Comparison of ENCODE assay signal across 15 cellular contexts in the genomic region with DNA sequence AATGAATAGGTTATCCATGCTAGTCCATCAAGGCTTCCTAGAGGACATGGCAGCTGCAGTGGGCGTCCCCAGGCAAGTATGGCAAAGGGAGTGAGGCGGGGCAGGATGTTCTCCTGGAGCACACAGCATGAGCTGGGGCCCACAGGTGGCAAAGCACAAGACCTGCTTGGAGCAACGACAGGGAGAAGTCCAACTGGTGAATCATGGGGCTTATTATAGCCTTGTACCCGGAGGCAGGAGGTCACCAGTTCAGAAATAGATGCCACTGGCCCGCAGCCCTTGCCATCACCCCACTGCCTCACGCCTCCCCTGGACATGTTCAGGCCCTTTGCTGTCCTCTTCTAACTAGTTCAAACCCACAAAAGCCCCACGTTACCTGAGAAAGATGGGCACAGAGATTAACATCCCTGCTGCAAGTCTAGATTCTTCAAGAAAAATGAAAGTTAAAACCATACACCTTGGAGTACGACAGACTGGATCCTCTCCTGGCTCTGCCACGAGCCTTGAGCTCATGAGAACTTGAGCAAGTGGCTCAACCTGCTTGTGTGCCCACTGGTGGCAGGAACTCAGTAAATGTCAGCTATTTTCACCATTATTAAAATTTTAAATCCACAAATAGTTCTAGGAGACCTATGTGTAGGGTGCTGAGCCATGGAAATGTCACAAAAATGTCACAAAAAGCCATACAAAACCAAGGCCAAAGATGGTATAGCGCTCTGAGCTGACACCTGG. TPM values are rescaled to one million over a fixed set of nuclear protein-coding genes. Genes with fewer than 3 reads are reported as not detected.
A peak's percentile ranks its signal among the peaks of the same experiment; 100 is the strongest.
DNase-seq lines count a peak whose midpoint lies in the region; TF ChIP-seq lines count a peak whose summit lies in the region.
"Had no signal": no experiment of that assay in that cellular context is flagged by ENCODE, and none has a peak within 500 bp of the region (broad histone marks: within the 10 kb centered on the region; RNA-seq: fewer than 3 reads in every experiment).

No MANE protein-coding gene starts in this region.

- no peaks in the 10 kb centered on the region for H3K79me2 ChIP-seq in H9 (ENCODE audit: insufficient read depth, low read length)

- H3K9me3 ChIP-seq in H9 (ENCODE audit: control insufficient read depth, low read depth, low read length) (no peaks in the 10 kb centered on the region), neuronal stem cell (replicated peaks in 1 of 2; ENCODE audit: control insufficient read depth in 2 of 2, insufficient read depth in 1 of 2, low read depth in 1 of 2, low read length in 2 of 2) (no peaks in the 10 kb centered on the region)

- H2BK12ac ChIP-seq in H9 (ENCODE audit: insufficient read length, low read depth, low read length) (no peak overlapping the region), neuronal stem cell (ENCODE audit: low read length) (no peak overlapping the region)

- no peak overlapping the region for H4K5ac ChIP-seq in H9 (ENCODE audit: insufficient read length, low read depth, low read length)

- no peak overlapping the region for H3K4me3 ChIP-seq in fibroblast of villous mesenchyme (ENCODE audit: low read depth, low read length)
- H3K4me3 ChIP-seq in neuronal stem cell (ENCODE audit: low read length in 2 of 2) = no peak overlapping the region
- H3K4me3 ChIP-seq: GM12878, SK-N-MC had no signal

- no peaks in the 10 kb centered on the region for H4K20me1 ChIP-seq in H9 (ENCODE audit: control insufficient read depth, insufficient read depth, insufficient read length)

- peaks cover 19% of the 10 kb centered on the region for H3K27me3 Mint-ChIP-seq in H9 (ENCODE audit: low read depth)
- H3K27me3 Mint-ChIP-seq: activated naive CD8-positive, alpha-beta T cell had no signal

- no peaks in the 10 kb centered on the region for H3K36me3 ChIP-seq in neuronal stem cell (replicated peaks in 1 of 2; ENCODE audit: control insufficient read depth in 2 of 2, insufficient read depth in 2 of 2, low read length in 2 of 2)

- H3K27me3 ChIP-seq in H9 (ENCODE audit: insufficient read depth, low read length) = no peaks in the 10 kb centered on the region
- H3K27me3 ChIP-seq in neuronal stem cell (ENCODE audit: control insufficient read depth in 3 of 3, insufficient read depth in 3 of 3, low read depth in 1 of 3, low read length in 3 of 3) = no peaks in the 10 kb centered on the region

- H3K36me3 Mint-ChIP-seq in H9 (ENCODE audit: insufficient read depth in 1 of 3, low read depth in 3 of 3) = no peaks in the 10 kb centered on the region

- H4K8ac ChIP-seq in H9 (replicated peaks; ENCODE audit: insufficient read length, low read depth, low read length) = no peak overlapping the region
- no peak overlapping the region for H4K8ac ChIP-seq in neuronal stem cell (ENCODE audit: low read depth, low read length)

- TF ChIP-seq CTCF in H9 (conservative IDR thresholded peaks at IDR 0.05) = no peak
- TF ChIP-seq CTCF in fibroblast of villous mesenchyme (IDR thresholded peaks at IDR 0.05; ENCODE audit: insufficient read depth, low read depth, low read length) = peak; percentile 6

- H3K18ac ChIP-seq in H9 (ENCODE audit: insufficient read length, low read depth, low read length) (no peak overlapping the region), neuronal stem cell (ENCODE audit: low read length) (no peak overlapping the region)

- peaks cover 3% of the 10 kb centered on the region; the same call in 1 of the 2 replicates for H3K4me1 ChIP-seq in H9 (ENCODE audit: insufficient read depth, low read length)
- peaks cover 8 to 15% of the 10 kb centered on the region in 2 donors for H3K4me1 ChIP-seq in neuronal stem cell (ENCODE audit: control insufficient read depth in 2 of 2, insufficient read depth in 1 of 2, low read depth in 1 of 2, low read length in 2 of 2)

- H3K27ac Mint-ChIP-seq in H9 = no peak overlapping the region
- H3K27ac Mint-ChIP-seq: activated CD4-positive, alpha-beta T cell treated with anti-CD3 and anti-CD28 coated beads, Interleukin-2, amount 10 ng/mL, durations not matched to agents 7 days and 5 days; activated naive CD8-positive, alpha-beta T cell had no signal

- H3K4me2 ChIP-seq in H9 (ENCODE audit: insufficient read depth, insufficient read length, low read length) (no peak overlapping the region), neuronal stem cell (ENCODE audit: insufficient read depth, low read length, poor library complexity, severe bottlenecking) (no peak overlapping the region)

- H2AK5ac ChIP-seq in H9 (ENCODE audit: insufficient read length, low read length) (no peak overlapping the region), neuronal stem cell (ENCODE audit: low read depth, low read length) (peak overlapping the region; percentile 66)

- no peak overlapping the region for H2BK5ac ChIP-seq in H9 (ENCODE audit: insufficient read length, low read length)
- no peak overlapping the region for H2BK5ac ChIP-seq in neuronal stem cell (ENCODE audit: low read length)

- H3K27ac ChIP-seq in H9 (ENCODE audit: insufficient read length, low read depth, low read length) = no peak overlapping the region
- peak overlapping the region; percentile 22 for H3K27ac ChIP-seq in angular gyrus (ENCODE audit: low read depth, low read length)
- H3K27ac ChIP-seq in neuronal stem cell (replicated peaks; ENCODE audit: low read length) = no peak overlapping the region
- H3K27ac ChIP-seq: SK-N-MC had no signal

- H3T11ph ChIP-seq in H9 (ENCODE audit: low read length) = no peak overlapping the region

- no peaks in the 10 kb centered on the region for H3K23me2 ChIP-seq in H9 (ENCODE audit: insufficient read length, low read depth, low read length, poor library complexity, severe bottlenecking)

- no peak overlapping the region for H2BK20ac ChIP-seq in H9 (ENCODE audit: low read depth, low read length, poor library complexity, severe bottlenecking)

- H3K4me3 Mint-ChIP-seq in H9 = no peak overlapping the region
- H3K4me3 Mint-ChIP-seq: activated CD4-positive, alpha-beta T cell treated with anti-CD3 and anti-CD28 coated beads, Interleukin-2, amount 10 ng/mL, durations not matched to agents 7 days and 5 days; activated naive CD8-positive, alpha-beta T cell had no signal

- DNase-seq in H9 = peak; percentile 22
- no peak for DNase-seq in fibroblast of villous mesenchyme (ENCODE audit: low read depth)
- no peak for DNase-seq in neuronal stem cell (ENCODE audit: low spot score)
- no peak for DNase-seq in activated naive CD4-positive, alpha-beta T cell treated with anti-CD3 and anti-CD28 coated beads, Interleukin-2, amount 50 U/mL, for 16 hours
- no peak for DNase-seq in activated CD4-positive, alpha-beta T cell treated with anti-CD3 and anti-CD28 coated beads for 48 hours
- DNase-seq in KG1 (lab: John Stamatoyannopoulos, UW) = no peak
- no peak for DNase-seq in dermis blood vessel endothelial cell
- DNase-seq: activated CD4-positive, alpha-beta T cell treated with anti-CD3 and anti-CD28 coated beads, Interleukin-2, amount 10 ng/mL, durations not matched to agents 7 days and 5 days; GOT3; NCI-H1694 treated with DMSO at 0.1 percent for 48 hours; stimulated activated CD4-positive, alpha-beta T cell treated with anti-CD3 and anti-CD28 coated beads, Interleukin-4, amount 100 ng/mL, for 1 hour had no signal

- no peaks in the 10 kb centered on the region for H3K79me1 ChIP-seq in H9 (ENCODE audit: insufficient read depth, low read depth, low read length, poor library complexity, severe bottlenecking)
- H3K79me1 ChIP-seq in neuronal stem cell (ENCODE audit: low read depth, low read length) = no peaks in the 10 kb centered on the region

- H3K56ac ChIP-seq in H9 (ENCODE audit: insufficient read length, low read depth, low read length) = no peak overlapping the region

- H3K9ac ChIP-seq in H9 (ENCODE audit: extremely low read depth, insufficient read length, low read length) (no peak overlapping the region), neuronal stem cell (ENCODE audit: low read depth, low read length, poor library complexity) (no peak overlapping the region)

- H2AFZ ChIP-seq in H9 (ENCODE audit: low read length) = no peak overlapping the region
- no peak overlapping the region for H2AFZ ChIP-seq in neuronal stem cell (ENCODE audit: low read length)

- H2BK120ac ChIP-seq in H9 (ENCODE audit: low read depth, low read length, poor library complexity, severe bottlenecking) (no peak overlapping the region), neuronal stem cell (ENCODE audit: low read depth, low read length) (no peak overlapping the region)

- H3K14ac ChIP-seq in H9 (ENCODE audit: insufficient read depth, low read length) (no peak overlapping the region), neuronal stem cell (ENCODE audit: low read length) (no peak overlapping the region)

- H4K91ac ChIP-seq in H9 (ENCODE audit: insufficient read length, low read depth, low read length) (no peak overlapping the region), neuronal stem cell (ENCODE audit: low read depth, low read length, poor library complexity) (no peak overlapping the region)

- WGBS in H9 (ENCODE audit: extremely low coverage, insufficient read length, low lambda C conversion rate) = no CpG with 5 or more reads among the region's 10 CpGs
- no CpG with 5 or more reads among the region's 10 CpGs for WGBS in neuronal stem cell (ENCODE audit: extremely low coverage in 2 of 2, insufficient read length in 2 of 2, insufficient replicate concordance in 1 of 2), 2 donors

- H3K9me3 Mint-ChIP-seq in H9 = 0 out of 5 replicates have a peak, but pooled peaks cover 0 to 2% of the 10 kb centered on the region in 2 experiments
- H3K9me3 Mint-ChIP-seq: activated CD4-positive, alpha-beta T cell treated with anti-CD3 and anti-CD28 coated beads, Interleukin-2, amount 10 ng/mL, durations not matched to agents 7 days and 5 days had no signal

- H3K4me1 Mint-ChIP-seq in H9 = peaks cover 32 to 48% of the 10 kb centered on the region in 2 experiments

- H3K23ac ChIP-seq in H9 (ENCODE audit: insufficient read length, low read depth, low read length) (no peak overlapping the region), neuronal stem cell (ENCODE audit: low read depth, low read length, poor library complexity) (no peak overlapping the region)

- no peak overlapping the region for H3K4ac ChIP-seq in H9 (ENCODE audit: low read depth, low read length)
- no peak overlapping the region for H3K4ac ChIP-seq in neuronal stem cell (ENCODE audit: low read length)

- no peak overlapping the region for H2BK15ac ChIP-seq in H9 (ENCODE audit: low read depth, low read length)
- no peak overlapping the region for H2BK15ac ChIP-seq in neuronal stem cell (ENCODE audit: low read length)

RNA-seq across cellular contexts. Expression of a gene that starts 1.8 kb away (rescaled TPM):
- total RNA-seq in H9 (2021) = 2.6 and 3.4 TPM in 2 replicates
- total RNA-seq in fibroblast of villous mesenchyme = 2.9 and 3.5 TPM in 2 replicates
- polyA plus RNA-seq in neuronal stem cell (2013, experiment 1 of 2) = 11.8 TPM
- 11.9 TPM for polyA plus RNA-seq in neuronal stem cell (2013, experiment 2 of 2)
- 3.4 and 7.1 TPM in 2 replicates for total RNA-seq in dermis blood vessel endothelial cell
